7 cellular contexts compared by ENCODE assay signal in the genomic region with DNA sequence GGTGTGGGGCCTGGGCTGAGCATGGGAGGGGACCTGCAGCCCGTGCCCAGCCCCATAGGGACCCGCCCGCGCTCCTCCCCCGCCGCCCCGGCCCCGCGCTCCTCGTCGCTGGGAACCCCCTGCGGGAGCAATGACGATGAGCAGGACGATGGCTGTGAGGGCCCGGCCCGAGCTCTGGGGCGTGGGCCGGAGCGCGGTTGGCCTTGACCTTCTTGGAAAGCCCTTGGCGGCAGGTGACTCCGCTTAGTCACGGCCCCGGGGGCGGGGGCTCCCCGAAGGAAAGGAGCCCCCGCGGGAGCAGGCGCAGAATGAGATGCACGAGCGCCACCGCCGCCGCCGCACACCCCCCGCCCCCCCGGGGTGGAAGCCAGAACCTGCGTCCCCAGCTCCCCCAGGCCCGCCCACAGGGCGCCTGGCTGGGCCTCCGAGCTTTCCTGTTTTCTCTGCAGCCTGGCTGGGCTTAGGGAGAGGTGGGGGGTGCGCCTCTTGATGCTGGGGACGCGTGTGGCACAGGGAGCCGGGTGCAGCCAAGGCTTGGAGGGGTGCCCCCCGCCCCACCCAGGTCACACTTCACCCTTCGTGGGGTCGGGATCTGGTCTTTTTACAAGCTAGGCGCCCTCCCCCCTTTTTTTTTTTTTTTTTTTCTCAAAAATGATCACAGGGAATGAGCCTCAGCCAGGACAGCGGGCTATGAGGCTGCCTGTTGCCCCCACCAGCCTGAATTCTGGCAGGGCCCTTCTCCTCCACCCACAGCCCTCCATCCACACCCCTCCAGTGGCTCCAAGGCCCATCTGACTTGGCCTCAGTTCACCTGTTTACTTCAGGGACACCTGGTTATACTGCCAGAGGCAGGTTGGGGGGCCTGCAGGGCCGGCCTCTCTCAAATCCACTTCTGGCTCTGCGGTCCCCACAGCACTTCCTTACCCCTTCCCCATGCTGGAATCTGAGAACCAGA. TPM values are rescaled to one million over a fixed set of nuclear protein-coding genes. Genes with fewer than 3 reads are reported as not detected.
DNase-seq lines count a peak whose midpoint lies in the region; ATAC-seq and TF ChIP-seq lines count a peak whose summit lies in the region.

No MANE protein-coding gene starts in this region.

- peaks cover 23% of the 10 kb centered on the region for H3K4me1 Mint-ChIP-seq in chondrocyte (ENCODE audit: low read depth)

- TF ChIP-seq CTCF in chondrocyte (IDR thresholded peaks at IDR 0.05) = no peak

- ATAC-seq in GM18517 (IDR thresholded peaks at IDR 0.05; ENCODE audit: unreplicated experiment) = peak; percentile 52
- peak; percentile 78 for ATAC-seq in HG02798 (IDR thresholded peaks at IDR 0.05; ENCODE audit: poor library complexity, unreplicated experiment)

- H3K9me3 Mint-ChIP-seq in chondrocyte (ENCODE audit: low read depth) = no peaks in the 10 kb centered on the region

- DNase-seq in NCI-H146 treated with DMSO at 0.1 percent for 48 hours (lab: John Stamatoyannopoulos, UW; ENCODE audit: unreplicated experiment) = peak; percentile 3
- DNase-seq in activated CD4-positive, alpha-beta T cell treated with anti-CD3 and anti-CD28 coated beads for 24 hours (ENCODE audit: low read depth in 2 of 2) = peak; percentile 95 to 99
- DNase-seq in chondrocyte (ENCODE audit: low spot score) = no peak
- peak; percentile 67 for DNase-seq in left kidney (ENCODE audit: low read depth, low spot score)
- peak; percentile 98 for DNase-seq in stimulated activated CD4-positive, alpha-beta T cell treated with anti-CD3 and anti-CD28 coated beads, Interleukin-4, amount 100 ng/mL, for 1 hour

- H3K27me3 Mint-ChIP-seq in chondrocyte (ENCODE audit: low read depth) = no peaks in the 10 kb centered on the region

- H3K36me3 Mint-ChIP-seq in chondrocyte (ENCODE audit: low read depth) = no peaks in the 10 kb centered on the region

- peak overlapping the region; percentile 17 for H3K27ac Mint-ChIP-seq in chondrocyte (ENCODE audit: unreplicated experiment)

- H3K4me3 Mint-ChIP-seq in chondrocyte (ENCODE audit: unreplicated experiment) = peak overlapping the region; percentile 49

RNA-seq across cellular contexts. Expression of gene CRELD2, which starts 17.9 kb away (rescaled TPM):
- total RNA-seq in chondrocyte = 44.3 to 117 TPM (median 49.9 TPM) in 3 replicates

RNA-seq across cellular contexts. Expression of gene ALG12, which starts 18.1 kb away (rescaled TPM):
- total RNA-seq in chondrocyte = 18.7 to 27.3 TPM (median 20.6 TPM) in 3 replicates

RNA-seq across cellular contexts. Expression of gene PIM3, which starts 24.3 kb away (rescaled TPM):
- 12.0 to 18.2 TPM (median 16.8 TPM) in 3 replicates for total RNA-seq in chondrocyte
